1 cellular context compared by ENCODE assay signal in genomic region chr9:136151214-136151804, GRCh38.
TF ChIP-seq lines count a peak whose summit lies in the region.

No MANE protein-coding gene starts in this region.

TF ChIP-seq in GM23338, 12 proteins besides CTCF, POLR2A, EP300 and RAD21 (continued from another document):
- no peak for TF ChIP-seq ZNF462 (CRISPR knock-in tag; IDR thresholded peaks at IDR 0.05)
- TF ChIP-seq EZH2 (IDR thresholded peaks at IDR 0.05; ENCODE audit: low read depth, unreplicated experiment): no peak
- no peak for TF ChIP-seq REST (IDR thresholded peaks at IDR 0.05; ENCODE audit: unreplicated experiment)
- no peak for TF ChIP-seq JUNB (IDR thresholded peaks at IDR 0.05; ENCODE audit: unreplicated experiment)
- no peak for TF ChIP-seq ETS1 (IDR thresholded peaks at IDR 0.05)
